In the genomic region with DNA sequence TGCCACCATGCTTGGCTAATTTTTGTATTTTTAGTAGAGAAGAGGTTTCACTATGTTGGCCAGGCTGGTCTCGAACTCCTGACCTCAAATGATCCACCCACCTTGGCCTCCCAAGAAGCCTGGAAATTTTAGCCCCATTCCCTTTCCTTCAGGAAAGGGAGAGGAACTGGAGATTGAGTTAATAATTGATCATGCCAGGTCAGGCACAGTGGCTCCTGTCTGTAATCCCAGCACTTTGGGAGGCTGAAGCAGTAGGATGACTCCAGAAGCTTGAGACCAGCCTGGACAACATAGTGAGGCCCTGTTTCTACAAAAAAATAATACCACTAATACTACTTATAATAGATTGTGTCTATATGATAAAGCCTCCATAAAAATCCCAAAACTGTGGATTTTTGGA, we compare ENCODE assay signal across 7 cellular contexts.
"Had no signal": no experiment of that assay in that cellular context is flagged by ENCODE, and none has a peak within 500 bp of the region (broad histone marks: within the 10 kb centered on the region; RNA-seq: fewer than 3 reads in every experiment).

No MANE protein-coding gene starts in this region.

- DNase-seq: GM23248, GOT3, H7, HFFc6, IMR-90 had no signal

- ATAC-seq: HCT116, K562 had no signal
